Comparison of ENCODE assay signal across 8 cellular contexts in the genomic region with DNA sequence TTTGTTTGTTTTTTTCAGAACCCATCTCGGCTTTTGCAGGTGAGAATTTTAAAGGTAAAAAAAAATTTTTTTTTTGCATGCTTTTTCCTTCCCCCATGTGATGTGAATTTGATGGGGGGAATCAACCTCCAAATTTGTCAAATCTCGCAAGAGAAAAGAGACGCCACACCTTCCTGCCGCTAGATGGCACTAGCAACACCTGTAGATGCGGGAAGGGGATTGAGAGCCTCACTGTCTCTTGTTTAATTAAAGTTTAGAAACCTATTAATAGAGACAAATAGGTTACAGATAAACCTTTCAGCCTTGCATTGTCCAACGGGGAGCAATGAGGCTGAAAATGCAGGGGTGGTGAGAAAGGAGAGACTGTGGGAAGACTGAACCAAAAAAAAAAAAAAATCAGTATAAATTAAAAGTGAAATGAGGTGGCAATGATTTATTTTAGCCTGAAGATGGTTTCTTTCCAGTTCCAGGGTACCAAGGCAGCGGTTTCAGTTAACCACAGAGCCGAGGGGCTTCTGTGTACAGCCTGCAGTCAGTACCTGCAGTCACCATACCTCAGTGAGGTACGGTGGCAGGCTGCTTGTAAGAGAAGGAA.
DNase-seq lines count a peak whose midpoint lies in the region; ATAC-seq and TF ChIP-seq lines count a peak whose summit lies in the region.

No MANE protein-coding gene starts in this region.

- no peak overlapping the region for H3K4me2 ChIP-seq in OCI-LY7 (ENCODE audit: low read length)
- H3K4me2 ChIP-seq in parathyroid adenoma (ENCODE audit: low read length) = no peak overlapping the region

- TF ChIP-seq CTCF in OCI-LY7 (conservative IDR thresholded peaks at IDR 0.05; ENCODE audit: low read length) (peak; percentile 98), foreskin keratinocyte (conservative IDR thresholded peaks at IDR 0.05) (peak; percentile 91), parathyroid adenoma (IDR thresholded peaks at IDR 0.05) (peak; percentile 78)

- POLR2A ChIA-PET in OCI-LY7 (lab: Charles Lee) = no interaction called here

- intact Hi-C loops in OCI-LY7 (cut with micrococcal nuclease; ENCODE audit: unreplicated experiment) = loop anchor here (5.0 kb wide), 1 partner anchor 120 kb away; no protein-coding TSS in a partner anchor

- no peak overlapping the region for H3K9ac ChIP-seq in parathyroid adenoma

- DNase-seq in NCI-H1436 (lab: John Stamatoyannopoulos, UW) (peak; percentile 55), NCI-H1436 treated with DMSO at 0.1 percent for 48 hours (lab: John Stamatoyannopoulos, UW) (no peak), OCI-LY7 (ENCODE audit: low spot score) (peak; percentile 57), activated T-helper 1 cell treated with Interleukin-2 at 50 U/mL for 16 hours (ENCODE audit: low read depth) (peak; percentile 4), foreskin keratinocyte (no peak), GOT3 (lab: John Stamatoyannopoulos, UW) (no peak)

- H3K27ac ChIP-seq in OCI-LY7 (ENCODE audit: low read depth, low read length, poor library complexity, severe bottlenecking) (no peak overlapping the region), foreskin keratinocyte (no peak overlapping the region), parathyroid adenoma (no peak overlapping the region)

- ATAC-seq in HG03354 (IDR thresholded peaks at IDR 0.05; ENCODE audit: poor library complexity, severe bottlenecking, unreplicated experiment) (peak; percentile 68), foreskin keratinocyte (no peak)

- no TSS peak for BruUV-seq in OCI-LY7 (replicated peaks; lab: Mats Ljungman, UMichigan)

- H3K4me3 ChIP-seq in OCI-LY7 (ENCODE audit: low read depth, low read length, poor library complexity, severe bottlenecking) (no peak overlapping the region), parathyroid adenoma (ENCODE audit: low read depth, low read length) (no peak overlapping the region)

- H3K79me2 ChIP-seq in OCI-LY7 (ENCODE audit: insufficient read depth, low read depth, low read length) (no peaks in the 10 kb centered on the region), parathyroid adenoma (no peaks in the 10 kb centered on the region)

- H4K20me1 ChIP-seq in OCI-LY7 (ENCODE audit: insufficient read depth, low read length) = no peaks in the 10 kb centered on the region

- CTCF ChIA-PET in OCI-LY7 (lab: Charles Lee; ENCODE audit: unreplicated experiment) = no interaction called here

- no peaks in the 10 kb centered on the region for H3K9me3 ChIP-seq in OCI-LY7 (ENCODE audit: low read length)
- H3K9me3 ChIP-seq in parathyroid adenoma (ENCODE audit: control insufficient read depth, low read length) = no peaks in the 10 kb centered on the region

- H3K27me3 ChIP-seq in foreskin keratinocyte = no peaks in the 10 kb centered on the region
- H3K27me3 ChIP-seq in parathyroid adenoma (ENCODE audit: control insufficient read depth, insufficient read depth, low read length) = no peaks in the 10 kb centered on the region

- no peak overlapping the region for H2AFZ ChIP-seq in OCI-LY7 (ENCODE audit: low read length)
- H2AFZ ChIP-seq in parathyroid adenoma = no peak overlapping the region

- no peaks in the 10 kb centered on the region for H3K4me1 ChIP-seq in OCI-LY7 (ENCODE audit: insufficient read depth, low read length, poor library complexity, severe bottlenecking)
- peaks cover 35% of the 10 kb centered on the region for H3K4me1 ChIP-seq in foreskin keratinocyte
- peaks cover 7% of the 10 kb centered on the region for H3K4me1 ChIP-seq in parathyroid adenoma

- no peaks in the 10 kb centered on the region for H3K36me3 ChIP-seq in OCI-LY7 (ENCODE audit: insufficient read depth, low read length)
- H3K36me3 ChIP-seq in parathyroid adenoma (ENCODE audit: control insufficient read depth, insufficient read depth, low read length) = no peaks in the 10 kb centered on the region

- H3K9me2 ChIP-seq in OCI-LY7 (ENCODE audit: insufficient read depth, low read length) = no peaks in the 10 kb centered on the region

Comparison
In these comparisons a context has a peak if more than half of its experiments do, and no peak if none do; other contexts are left out.
1. DNase-seq: peak in NCI-H1436 (single experiment), OCI-LY7 (single experiment) and activated T-helper 1 cell treated with Interleukin-2 at 50 U/mL for 16 hours (single experiment); none in NCI-H1436 treated with DMSO at 0.1 percent for 48 hours (single experiment), foreskin keratinocyte (0 of 2) and GOT3 (single experiment).
2. Peak in every context shown above with its lines, with median percentiles within 50 percentile points of each other: CTCF ChIP-seq.